Comparison of ENCODE assay signal across 13 cellular contexts in genomic region chr2:134671498-134671897, GRCh38. TPM values are rescaled to one million over a fixed set of nuclear protein-coding genes. Genes with fewer than 3 reads are reported as not detected.
DNase-seq lines count a peak whose midpoint lies in the region; ATAC-seq and TF ChIP-seq lines count a peak whose summit lies in the region.
"Had no signal": no experiment of that assay in that cellular context is flagged by ENCODE, and none has a peak within 500 bp of the region (broad histone marks: within the 10 kb centered on the region; RNA-seq: fewer than 3 reads in every experiment).

No MANE protein-coding gene starts in this region.

- H3K4me2 ChIP-seq in GM23338, result no peak overlapping the region
- H3K4me2 ChIP-seq: hepatocyte, PC-9 had no signal

- POLR2A ChIA-PET in CD8-positive, alpha-beta T cell (lab: Charles Lee), result no interaction called here

- no peaks in the 10 kb centered on the region for H3K36me3 Mint-ChIP-seq in CD8-positive, alpha-beta T cell
- H3K36me3 Mint-ChIP-seq in GM23338 (ENCODE audit: low read depth), result no peaks in the 10 kb centered on the region
- H3K36me3 Mint-ChIP-seq in activated naive CD8-positive, alpha-beta T cell treated with anti-CD3 and anti-CD28 coated beads, Interleukin-2, amount 50 U/mL, for 24 hours (ENCODE audit: low read depth), result no peaks in the 10 kb centered on the region

- TF ChIP-seq CTCF in CD8-positive, alpha-beta T cell (IDR thresholded peaks at IDR 0.05), result no peak
- TF ChIP-seq CTCF in GM23338 (conservative IDR thresholded peaks at IDR 0.05; ENCODE audit: low read depth in 2 of 2), result no peak
- TF ChIP-seq CTCF in mucosa of descending colon (IDR thresholded peaks at IDR 0.05), result no peak
- TF ChIP-seq CTCF in BE2C (IDR thresholded peaks at IDR 0.05; ENCODE audit: low read depth, low read length), result no peak

- H2AFZ ChIP-seq in GM23338, result no peak overlapping the region
- H2AFZ ChIP-seq: hepatocyte, PC-9 had no signal

- H3K4me1 ChIP-seq in CD8-positive, alpha-beta T cell (ENCODE audit: insufficient read depth, low read length), result peaks cover 58% of the 10 kb centered on the region
- H3K4me1 ChIP-seq in GM23338 (ENCODE audit: insufficient read depth), result 0 out of 2 replicates have a peak, but pooled peaks cover 2% of the 10 kb centered on the region
- H3K4me1 ChIP-seq in mucosa of descending colon (ENCODE audit: low read depth), result no peaks in the 10 kb centered on the region
- no peaks in the 10 kb centered on the region for H3K4me1 ChIP-seq in BE2C

- H3K36me3 ChIP-seq in CD8-positive, alpha-beta T cell (ENCODE audit: insufficient read depth, low read length), result no peaks in the 10 kb centered on the region
- H3K36me3 ChIP-seq in GM23338 (ENCODE audit: insufficient read depth) (no peaks in the 10 kb centered on the region), mucosa of descending colon (ENCODE audit: low read depth) (no peaks in the 10 kb centered on the region), BE2C (no peaks in the 10 kb centered on the region)
- H3K36me3 ChIP-seq: thoracic aorta had no signal

- no peak for ATAC-seq in CD8-positive, alpha-beta T cell
- ATAC-seq in GM23338 (peak; percentile 80), mucosa of descending colon (peak; percentile 11), GM19395 (IDR thresholded peaks at IDR 0.05; ENCODE audit: unreplicated experiment) (no peak), GM21576 (IDR thresholded peaks at IDR 0.05; ENCODE audit: unreplicated experiment) (no peak)
- no peak for ATAC-seq in activated naive CD8-positive, alpha-beta T cell treated with anti-CD3 and anti-CD28 coated beads, Interleukin-2, amount 50 U/mL, for 24 hours

- CTCF ChIA-PET in CD8-positive, alpha-beta T cell (lab: Charles Lee), result interaction anchor here (1.1 to 1.2 kb wide), 2 partner anchors 11 to 545 kb away, joined by 3 to 4 read pairs; no protein-coding TSS in a partner anchor

- no peaks in the 10 kb centered on the region for H3K27me3 ChIP-seq in CD8-positive, alpha-beta T cell (ENCODE audit: insufficient read depth, low read length)
- no peaks in the 10 kb centered on the region for H3K27me3 ChIP-seq in GM23338 (ENCODE audit: insufficient read depth)
- no peaks in the 10 kb centered on the region; the same call in 1 of the 2 replicates for H3K27me3 ChIP-seq in BE2C

- no peaks in the 10 kb centered on the region for H3K9me2 ChIP-seq in GM23338 (ENCODE audit: insufficient read depth)

- H3K4me3 Mint-ChIP-seq in CD8-positive, alpha-beta T cell, result peak overlapping the region; percentile 38
- no peak overlapping the region; the same call in 2 of the 3 replicates for H3K4me3 Mint-ChIP-seq in GM23338
- H3K4me3 Mint-ChIP-seq in activated naive CD8-positive, alpha-beta T cell treated with anti-CD3 and anti-CD28 coated beads, Interleukin-2, amount 50 U/mL, for 24 hours, result peak overlapping the region; percentile 5

- no peaks in the 10 kb centered on the region for H3F3A ChIP-seq in GM23338 (replicated peaks; ENCODE audit: low read depth)

- H3K4me1 Mint-ChIP-seq in CD8-positive, alpha-beta T cell (ENCODE audit: low read depth), result peaks cover 66% of the 10 kb centered on the region
- H3K4me1 Mint-ChIP-seq in GM23338, result peaks cover 11% of the 10 kb centered on the region
- H3K4me1 Mint-ChIP-seq in activated naive CD8-positive, alpha-beta T cell treated with anti-CD3 and anti-CD28 coated beads, Interleukin-2, amount 50 U/mL, for 24 hours, result peaks cover 59% of the 10 kb centered on the region

- peak overlapping the region; percentile 82 for H3K27ac Mint-ChIP-seq in CD8-positive, alpha-beta T cell
- H3K27ac Mint-ChIP-seq in GM23338, result no peak overlapping the region
- H3K27ac Mint-ChIP-seq in activated naive CD8-positive, alpha-beta T cell treated with anti-CD3 and anti-CD28 coated beads, Interleukin-2, amount 50 U/mL, for 24 hours, result peak overlapping the region; percentile 61

- no peak overlapping the region for H3K4me3 ChIP-seq in CD8-positive, alpha-beta T cell (ENCODE audit: low read depth, low read length)
- no peak overlapping the region for H3K4me3 ChIP-seq in GM23338
- no peak overlapping the region for H3K4me3 ChIP-seq in mucosa of descending colon
- H3K4me3 ChIP-seq in BE2C (ENCODE audit: low read depth, low read length), result no peak overlapping the region
- H3K4me3 ChIP-seq: hepatocyte, PC-9, thoracic aorta had no signal

- no peaks in the 10 kb centered on the region for H3K9me3 Mint-ChIP-seq in CD8-positive, alpha-beta T cell
- no peaks in the 10 kb centered on the region for H3K9me3 Mint-ChIP-seq in GM23338
- peaks cover 11% of the 10 kb centered on the region for H3K9me3 Mint-ChIP-seq in activated naive CD8-positive, alpha-beta T cell treated with anti-CD3 and anti-CD28 coated beads, Interleukin-2, amount 50 U/mL, for 24 hours

- intact Hi-C loops in CD8-positive, alpha-beta T cell (cut with DNase I, micrococcal nuclease), result loop anchor here (1.0 to 10.0 kb wide), 7 partner anchors 8 to 1071 kb away; partner anchors contain the start of genes RAB3GAP1 (in 2 of the 2), CCNT2 (in 1 of the 2) and UBXN4 (in 1 of the 2)
- intact Hi-C loops in mucosa of descending colon (cut with DNase I, micrococcal nuclease), result no loop called here

- H3K27me3 Mint-ChIP-seq in CD8-positive, alpha-beta T cell (ENCODE audit: low read depth), result peaks cover 5% of the 10 kb centered on the region
- peaks cover 7% of the 10 kb centered on the region for H3K27me3 Mint-ChIP-seq in GM23338 (ENCODE audit: insufficient read depth, low read depth, poor library complexity)
- peaks cover 11% of the 10 kb centered on the region for H3K27me3 Mint-ChIP-seq in activated naive CD8-positive, alpha-beta T cell treated with anti-CD3 and anti-CD28 coated beads, Interleukin-2, amount 50 U/mL, for 24 hours

- H3K79me2 ChIP-seq in GM23338 (replicated peaks; ENCODE audit: insufficient read depth), result no peaks in the 10 kb centered on the region
- H3K79me2 ChIP-seq: hepatocyte had no signal

- H4K20me1 ChIP-seq in GM23338 (replicated peaks; ENCODE audit: insufficient read depth), result no peaks in the 10 kb centered on the region

- peak overlapping the region; percentile 41 for H3K27ac ChIP-seq in CD8-positive, alpha-beta T cell (ENCODE audit: low read depth, low read length)
- H3K27ac ChIP-seq in GM23338 (ENCODE audit: low read depth), result no peak overlapping the region
- H3K27ac ChIP-seq: hepatocyte, PC-9, thoracic aorta had no signal

- no peak for DNase-seq in CD8-positive, alpha-beta T cell
- DNase-seq in GM23338 (ENCODE audit: low spot score) (peak; percentile 55), mucosa of descending colon (no peak), occipital lobe (lab: John Stamatoyannopoulos, UW) (no peak), BE2C (no peak)
- DNase-seq in activated naive CD8-positive, alpha-beta T cell treated with anti-CD3 and anti-CD28 coated beads, Interleukin-2, amount 50 U/mL, for 24 hours, result no peak
- DNase-seq: COR-L47, NCI-H1417 treated with DMSO at 0.1 percent for 48 hours, PC-9 had no signal

- no peaks in the 10 kb centered on the region for H3K9me3 ChIP-seq in CD8-positive, alpha-beta T cell (ENCODE audit: low read length)
- H3K9me3 ChIP-seq in mucosa of descending colon (no peaks in the 10 kb centered on the region), BE2C (no peaks in the 10 kb centered on the region)
- H3K9me3 ChIP-seq: thoracic aorta had no signal

RNA-seq across cellular contexts. Expression of gene TMEM163, which starts 47.3 kb away (rescaled TPM):
- under 1 TPM; 0.14 to 0.19 TPM for total RNA-seq in CD8-positive, alpha-beta T cell
- 0.85 and 1.1 TPM in 2 replicates for total RNA-seq in GM23338 (2014; rRNA removed; shearing (Covaris generic))
- 1.3 and 1.8 TPM in 2 replicates for polyA plus RNA-seq in GM23338 (2016; fragmentation: Nextera tagmentation; extraction: Ambion mirVana)
- total RNA-seq in mucosa of descending colon, result 1 to 10 TPM in 1 of 3 donors, under 1 TPM in 2; 0.41 to 1.5 (median 0.60) TPM
- 14.3 TPM for total RNA-seq in occipital lobe
- not detected for polyA plus RNA-seq in BE2C (2012; ENCODE audit: insufficient read depth, insufficient read length, low read depth)

Comparison
In these comparisons a context has a peak if more than half of its experiments do, and no peak if none do; other contexts are left out.
1. ATAC-seq: peak in GM23338 (single experiment) and mucosa of descending colon (single experiment); none in CD8-positive, alpha-beta T cell (single experiment), activated naive CD8-positive, alpha-beta T cell treated with anti-CD3 and anti-CD28 coated beads, Interleukin-2, amount 50 U/mL, for 24 hours (single experiment), GM19395 (single experiment) and GM21576 (single experiment).
2. intact Hi-C loops: an anchor here in CD8-positive, alpha-beta T cell (1.0 to 10.0 kb wide); none called in mucosa of descending colon.